1 cellular context compared by ENCODE assay signal in genomic region chr19:12784871-12785430, GRCh38.
TF ChIP-seq lines count a peak whose summit lies in the region.

No MANE protein-coding gene starts in this region.

TF ChIP-seq in SK-N-SH, 30 proteins besides CTCF, POLR2A, EP300 and RAD21 (continued from another document):
- no peak for TF ChIP-seq REST (IDR thresholded peaks at IDR 0.05; ENCODE audit: low read depth, low read length)
- TF ChIP-seq GATA2 (CRISPR knock-in tag; IDR thresholded peaks at IDR 0.05) = 0 out of 2 replicates have a peak, but pooled peaks have one; percentile 21
